In the genomic region with DNA sequence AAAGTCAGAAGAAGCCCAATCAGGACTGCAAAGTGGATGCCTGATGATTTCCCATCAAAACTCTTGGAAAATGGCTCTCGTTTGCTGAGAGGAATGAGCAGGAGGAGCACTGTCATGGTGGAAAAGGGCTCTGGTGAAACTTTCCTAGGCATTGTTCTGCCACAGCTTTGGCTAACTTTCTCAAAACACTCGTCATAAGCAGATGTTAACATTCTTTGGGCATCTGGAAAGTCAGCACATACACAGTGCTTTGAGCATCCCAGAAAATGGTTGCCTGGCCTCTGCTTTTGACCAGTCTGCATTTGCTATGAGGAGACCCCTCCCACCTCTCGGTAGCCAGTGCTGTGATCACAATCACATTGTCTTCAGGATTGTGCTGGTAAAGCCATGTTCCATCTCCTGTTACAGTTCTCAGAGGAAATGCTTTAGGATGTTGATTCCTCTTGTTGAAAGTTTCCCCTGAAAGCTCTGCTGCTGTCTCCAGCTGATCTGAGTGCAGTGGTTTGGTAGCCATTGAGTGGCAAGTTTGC, we compare ENCODE assay signal across 1 cellular context.
A peak's percentile ranks its signal among the peaks of the same experiment; 100 is the strongest.
TF ChIP-seq lines count a peak whose summit lies in the region.

No MANE protein-coding gene starts in this region.

TF ChIP-seq in K562, 482 proteins besides CTCF, POLR2A, EP300 and RAD21:
- TF ChIP-seq EWSR1 (IDR thresholded peaks at IDR 0.05; ENCODE audit: borderline replicate concordance, low read depth, partially characterized antibody) (no peak), MYNN (IDR thresholded peaks at IDR 0.05) (0 out of 2 replicates have a peak, but pooled peaks have one; percentile 23), MYNN (CRISPR knock-in tag; IDR thresholded peaks at IDR 0.05) (no peak), HNRNPK (IDR thresholded peaks at IDR 0.05; ENCODE audit: low read depth, low read length, poor library complexity, severe bottlenecking) (no peak), SMARCE1 (IDR thresholded peaks at IDR 0.05) (no peak), POLR2AphosphoS2 (IDR thresholded peaks at IDR 0.05; ENCODE audit: low read length) (peak; percentile 86)
- TF ChIP-seq, protein P1, sequence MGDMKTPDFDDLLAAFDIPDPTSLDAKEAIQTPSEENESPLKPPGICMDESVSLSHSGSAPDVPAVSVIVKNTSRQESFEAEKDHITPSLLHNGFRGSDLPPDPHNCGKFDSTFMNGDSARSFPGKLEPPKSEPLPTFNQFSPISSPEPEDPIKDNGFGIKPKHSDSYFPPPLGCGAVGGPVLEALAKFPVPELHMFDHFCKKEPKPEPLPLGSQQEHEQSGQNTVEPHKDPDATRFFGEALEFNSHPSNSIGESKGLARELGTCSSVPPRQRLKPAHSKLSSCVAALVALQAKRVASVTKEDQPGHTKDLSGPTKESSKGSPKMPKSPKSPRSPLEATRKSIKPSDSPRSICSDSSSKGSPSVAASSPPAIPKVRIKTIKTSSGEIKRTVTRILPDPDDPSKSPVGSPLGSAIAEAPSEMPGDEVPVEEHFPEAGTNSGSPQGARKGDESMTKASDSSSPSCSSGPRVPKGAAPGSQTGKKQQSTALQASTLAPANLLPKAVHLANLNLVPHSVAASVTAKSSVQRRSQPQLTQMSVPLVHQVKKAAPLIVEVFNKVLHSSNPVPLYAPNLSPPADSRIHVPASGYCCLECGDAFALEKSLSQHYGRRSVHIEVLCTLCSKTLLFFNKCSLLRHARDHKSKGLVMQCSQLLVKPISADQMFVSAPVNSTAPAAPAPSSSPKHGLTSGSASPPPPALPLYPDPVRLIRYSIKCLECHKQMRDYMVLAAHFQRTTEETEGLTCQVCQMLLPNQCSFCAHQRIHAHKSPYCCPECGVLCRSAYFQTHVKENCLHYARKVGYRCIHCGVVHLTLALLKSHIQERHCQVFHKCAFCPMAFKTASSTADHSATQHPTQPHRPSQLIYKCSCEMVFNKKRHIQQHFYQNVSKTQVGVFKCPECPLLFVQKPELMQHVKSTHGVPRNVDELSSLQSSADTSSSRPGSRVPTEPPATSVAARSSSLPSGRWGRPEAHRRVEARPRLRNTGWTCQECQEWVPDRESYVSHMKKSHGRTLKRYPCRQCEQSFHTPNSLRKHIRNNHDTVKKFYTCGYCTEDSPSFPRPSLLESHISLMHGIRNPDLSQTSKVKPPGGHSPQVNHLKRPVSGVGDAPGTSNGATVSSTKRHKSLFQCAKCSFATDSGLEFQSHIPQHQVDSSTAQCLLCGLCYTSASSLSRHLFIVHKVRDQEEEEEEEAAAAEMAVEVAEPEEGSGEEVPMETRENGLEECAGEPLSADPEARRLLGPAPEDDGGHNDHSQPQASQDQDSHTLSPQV (IDR thresholded peaks at IDR 0.05): no peak
